1 cellular context compared by ENCODE assay signal in genomic region chr1:40258445-40258769, GRCh38.
TF ChIP-seq lines count a peak whose summit lies in the region.

No MANE protein-coding gene starts in this region.

TF ChIP-seq in A549, 52 proteins besides CTCF, POLR2A, EP300 and RAD21 (continued from another document):
- TF ChIP-seq PBX3 (IDR thresholded peaks at IDR 0.05) (no peak), CHD2 (IDR thresholded peaks at IDR 0.05; ENCODE audit: low read length, partially characterized antibody) (no peak), NFE2L2 (conservative IDR thresholded peaks at IDR 0.05; ENCODE audit: low read length) (no peak), JUNB (IDR thresholded peaks at IDR 0.05) (no peak), ZNF302 (CRISPR knock-in tag; IDR thresholded peaks at IDR 0.05) (no peak), PHF8 (IDR thresholded peaks at IDR 0.05; ENCODE audit: borderline replicate concordance, low read depth) (no peak; the same call in 1 of the 2 replicates), MYC (IDR thresholded peaks at IDR 0.05; ENCODE audit: borderline replicate concordance, low read length) (no peak)
TF ChIP-seq in A549: peak in this region for 0.
